8 cellular contexts compared by ENCODE assay signal in the genomic region with DNA sequence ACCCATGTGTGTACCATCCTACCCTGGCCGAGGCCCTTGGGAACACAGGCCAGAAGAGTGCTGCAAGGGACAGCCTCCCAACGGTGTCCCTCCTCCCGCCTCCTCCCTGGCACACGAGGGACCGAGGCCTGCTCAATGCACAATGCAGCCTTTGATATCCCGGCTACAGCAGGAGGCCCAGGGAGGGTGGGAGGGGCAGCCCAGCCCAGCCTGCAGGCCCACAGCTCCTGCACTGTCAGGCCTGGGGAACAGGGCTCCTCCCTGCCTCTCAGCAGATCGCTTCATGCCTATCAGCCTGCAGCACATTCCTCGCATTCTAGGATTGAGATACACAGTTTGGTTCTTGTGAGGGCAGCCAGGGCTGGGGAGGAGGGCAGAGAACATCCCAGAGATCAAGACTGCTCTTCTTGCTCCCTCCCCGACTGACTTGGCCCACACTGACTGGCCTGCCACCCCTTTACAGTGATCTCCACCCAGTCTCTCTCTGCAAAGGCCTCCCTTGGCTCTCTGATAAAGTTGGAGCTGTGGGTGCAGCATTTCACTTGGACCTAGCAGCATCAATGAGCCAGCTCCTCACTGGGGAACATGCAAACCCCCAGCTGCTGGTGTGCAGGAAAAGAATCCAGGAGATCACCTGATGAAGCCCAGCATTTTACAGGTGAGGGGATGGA. TPM values are rescaled to one million over a fixed set of nuclear protein-coding genes. Genes with fewer than 3 reads are reported as not detected.
DNase-seq lines count a peak whose midpoint lies in the region; ATAC-seq and TF ChIP-seq lines count a peak whose summit lies in the region.

Gene SH3TC2, minus strand, starts transcription at position 46 of the 671 bp plus-strand sequence. Its CDS starts 40 bp downstream, at position 6.

- no peaks in the 10 kb centered on the region for H3K4me1 Mint-ChIP-seq in activated CD4-positive, alpha-beta T cell treated with anti-CD3 and anti-CD28 coated beads, Interleukin-2, amount 10 ng/mL, durations not matched to agents 7 days and 5 days
- no peaks in the 10 kb centered on the region for H3K4me1 Mint-ChIP-seq in activated CD8-positive, alpha-beta T cell treated with anti-CD3 and anti-CD28 coated beads, Interleukin-2, amount 10 ng/mL, durations not matched to agents 7 days and 5 days (ENCODE audit: low read depth)

- H3K9me3 ChIP-seq in prostate gland: no peaks in the 10 kb centered on the region

- intact Hi-C loops in left cardiac atrium (cut with DNase I) (loop anchor here in 1 of 2 donors (10.0 kb wide), 1 partner anchor 52 kb away; no protein-coding TSS in a partner anchor), prostate gland (cut with DNase I) (no loop called here)

- H3K36me3 Mint-ChIP-seq in activated CD4-positive, alpha-beta T cell treated with anti-CD3 and anti-CD28 coated beads, Interleukin-2, amount 10 ng/mL, durations not matched to agents 7 days and 5 days (ENCODE audit: low read depth): no peaks in the 10 kb centered on the region
- no peaks in the 10 kb centered on the region for H3K36me3 Mint-ChIP-seq in activated CD8-positive, alpha-beta T cell treated with anti-CD3 and anti-CD28 coated beads, Interleukin-2, amount 10 ng/mL, durations not matched to agents 7 days and 5 days (ENCODE audit: low read depth)

- H3K4me3 ChIP-seq in prostate gland: no peak within 1 kb of the TSS

- H3K4me1 ChIP-seq in prostate gland (replicated peaks): no peaks in the 10 kb centered on the region

- peaks cover 6% of the 10 kb centered on the region for H3K27me3 Mint-ChIP-seq in activated CD4-positive, alpha-beta T cell treated with anti-CD3 and anti-CD28 coated beads, Interleukin-2, amount 10 ng/mL, durations not matched to agents 7 days and 5 days
- peaks cover 13% of the 10 kb centered on the region for H3K27me3 Mint-ChIP-seq in activated CD8-positive, alpha-beta T cell treated with anti-CD3 and anti-CD28 coated beads, Interleukin-2, amount 10 ng/mL, durations not matched to agents 7 days and 5 days (ENCODE audit: low read depth)

- H3K27ac Mint-ChIP-seq in activated CD4-positive, alpha-beta T cell treated with anti-CD3 and anti-CD28 coated beads, Interleukin-2, amount 10 ng/mL, durations not matched to agents 7 days and 5 days: no peak within 1 kb of the TSS
- H3K27ac Mint-ChIP-seq in activated CD8-positive, alpha-beta T cell treated with anti-CD3 and anti-CD28 coated beads, Interleukin-2, amount 10 ng/mL, durations not matched to agents 7 days and 5 days: no peak within 1 kb of the TSS

- WGBS in prostate gland: 26% methylated on average over 9 of the region's 9 CpGs

- peak; percentile 89 to 93 for ATAC-seq in left cardiac atrium
- ATAC-seq in activated CD8-positive, alpha-beta T cell treated with anti-CD3 and anti-CD28 coated beads, Interleukin-2, amount 10 ng/mL, durations not matched to agents 7 days and 5 days: no peak

- H3K27me3 ChIP-seq in prostate gland (replicated peaks; ENCODE audit: insufficient read depth): no peaks in the 10 kb centered on the region

- in situ Hi-C loops in GM13977 (cut with MboI; ENCODE audit: low pct_unique_long_range_greater_than_20kb, low sequenced_read_pairs, unreplicated experiment): no loop called here

- peak within 1 kb of the TSS; percentile 98 for H3K27ac ChIP-seq in angular gyrus (ENCODE audit: low read depth, low read length)
- peak within 1 kb of the TSS; percentile 13 to 38 for H3K27ac ChIP-seq in prostate gland

- no peak within 1 kb of the TSS for H3K4me3 Mint-ChIP-seq in activated CD4-positive, alpha-beta T cell treated with anti-CD3 and anti-CD28 coated beads, Interleukin-2, amount 10 ng/mL, durations not matched to agents 7 days and 5 days
- no peak within 1 kb of the TSS for H3K4me3 Mint-ChIP-seq in activated CD8-positive, alpha-beta T cell treated with anti-CD3 and anti-CD28 coated beads, Interleukin-2, amount 10 ng/mL, durations not matched to agents 7 days and 5 days

- no peak for TF ChIP-seq POLR2A in prostate gland (IDR thresholded peaks at IDR 0.05)

- POLR2A ChIA-PET in activated CD4-positive, alpha-beta T cell treated with anti-CD3 and anti-CD28 coated beads, Interleukin-2, amount 10 ng/mL, durations not matched to agents 7 days and 5 days (lab: Charles Lee): no interaction called here
- POLR2A ChIA-PET in activated CD8-positive, alpha-beta T cell treated with anti-CD3 and anti-CD28 coated beads, Interleukin-2, amount 10 ng/mL, durations not matched to agents 7 days and 5 days (lab: Charles Lee): no interaction called here

- no peaks in the 10 kb centered on the region for H3K36me3 ChIP-seq in prostate gland

- no peaks in the 10 kb centered on the region for H3K9me3 Mint-ChIP-seq in activated CD4-positive, alpha-beta T cell treated with anti-CD3 and anti-CD28 coated beads, Interleukin-2, amount 10 ng/mL, durations not matched to agents 7 days and 5 days
- no peaks in the 10 kb centered on the region for H3K9me3 Mint-ChIP-seq in activated CD8-positive, alpha-beta T cell treated with anti-CD3 and anti-CD28 coated beads, Interleukin-2, amount 10 ng/mL, durations not matched to agents 7 days and 5 days (ENCODE audit: insufficient read depth)

- TF ChIP-seq CTCF in prostate gland (IDR thresholded peaks at IDR 0.05): no peak
- no peak for TF ChIP-seq CTCF in GM13977 (IDR thresholded peaks at IDR 0.05; ENCODE audit: extremely low read depth, insufficient read depth, missing control alignments)

- CTCF ChIA-PET in activated CD4-positive, alpha-beta T cell treated with anti-CD3 and anti-CD28 coated beads, Interleukin-2, amount 10 ng/mL, durations not matched to agents 7 days and 5 days (lab: Charles Lee): no interaction called here
- CTCF ChIA-PET in activated CD8-positive, alpha-beta T cell treated with anti-CD3 and anti-CD28 coated beads, Interleukin-2, amount 10 ng/mL, durations not matched to agents 7 days and 5 days (lab: Charles Lee): no interaction called here

- DNase-seq in ELF-1 (ENCODE audit: low read depth, low spot score): peak; percentile 94
- DNase-seq in left cardiac atrium: peak; percentile 63
- DNase-seq in prostate gland (ENCODE audit: low spot score): peak; percentile 57
- DNase-seq in activated CD4-positive, alpha-beta T cell treated with anti-CD3 and anti-CD28 coated beads, Interleukin-2, amount 10 ng/mL, durations not matched to agents 7 days and 5 days: no peak
- no peak for DNase-seq in GM13977 (ENCODE audit: low spot score)
- no peak for DNase-seq in activated CD8-positive, alpha-beta T cell treated with anti-CD3 and anti-CD28 coated beads, Interleukin-2, amount 10 ng/mL, durations not matched to agents 7 days and 5 days
- no peak for DNase-seq in NCI-H82 (lab: John Stamatoyannopoulos, UW)

RNA-seq across cellular contexts. Expression of gene SH3TC2, which starts in this region (rescaled TPM):
- total RNA-seq in left cardiac atrium (10 to 100 TPM in 1 of 2 donors, 1 to 10 TPM in 1; 3.1 to 20.1 TPM), prostate gland (10 to 100 TPM in 1 of 2 donors, 1 to 10 TPM in 1; 6.2 to 69.1 TPM)
- total RNA-seq in activated CD4-positive, alpha-beta T cell treated with anti-CD3 and anti-CD28 coated beads, Interleukin-2, amount 10 ng/mL, durations not matched to agents 7 days and 5 days: not detected
- total RNA-seq in activated CD8-positive, alpha-beta T cell treated with anti-CD3 and anti-CD28 coated beads, Interleukin-2, amount 10 ng/mL, durations not matched to agents 7 days and 5 days: not detected

Comparison
In these comparisons a context has a peak if more than half of its experiments do, and no peak if none do; other contexts are left out.
1. RNA of gene SH3TC2 (total RNA-seq): 6.2 to 69.1 TPM in prostate gland and 3.1 to 20.1 TPM in left cardiac atrium; not detected in activated CD4-positive, alpha-beta T cell treated with anti-CD3 and anti-CD28 coated beads, Interleukin-2, amount 10 ng/mL, durations not matched to agents 7 days and 5 days and not detected in activated CD8-positive, alpha-beta T cell treated with anti-CD3 and anti-CD28 coated beads, Interleukin-2, amount 10 ng/mL, durations not matched to agents 7 days and 5 days; every median in the first group is over 4 times any median in the second.
2. DNase-seq: peak in ELF-1 (single experiment), left cardiac atrium (single experiment) and prostate gland (single experiment); none in activated CD4-positive, alpha-beta T cell treated with anti-CD3 and anti-CD28 coated beads, Interleukin-2, amount 10 ng/mL, durations not matched to agents 7 days and 5 days (single experiment), GM13977 (single experiment), activated CD8-positive, alpha-beta T cell treated with anti-CD3 and anti-CD28 coated beads, Interleukin-2, amount 10 ng/mL, durations not matched to agents 7 days and 5 days (single experiment) and NCI-H82 (single experiment).